Comparison of ENCODE assay signal across 9 cellular contexts in the genomic region with DNA sequence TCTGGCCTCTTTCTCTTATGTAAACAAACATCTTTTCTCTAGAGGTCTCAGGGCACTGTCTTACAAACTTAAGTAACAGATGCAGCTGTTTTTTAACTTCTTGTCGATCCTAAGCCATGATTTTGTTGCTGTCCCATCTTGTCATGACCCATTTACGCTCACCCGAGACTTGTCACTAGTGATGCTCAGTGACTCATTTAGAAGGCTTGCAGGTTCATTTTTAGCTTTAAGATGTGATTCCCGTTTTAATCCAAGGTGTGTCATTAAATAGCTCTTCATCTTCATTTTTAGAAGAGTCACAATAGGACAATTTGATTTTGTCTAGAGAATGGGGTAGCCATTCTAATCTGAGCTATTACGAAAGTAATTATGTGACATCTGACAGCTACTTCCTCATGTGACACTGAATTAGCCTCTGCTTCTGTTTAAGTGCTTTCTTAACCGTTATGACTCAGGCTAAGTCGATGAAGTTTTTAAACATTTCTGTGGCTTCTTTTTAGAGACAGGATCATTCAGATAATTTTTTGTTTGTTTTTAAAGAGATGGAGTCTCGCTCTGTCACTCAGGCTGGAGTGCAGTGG. TPM values are rescaled to one million over a fixed set of nuclear protein-coding genes. Genes with fewer than 3 reads are reported as not detected.
DNase-seq lines count a peak whose midpoint lies in the region; ATAC-seq, FAIRE-seq and TF ChIP-seq lines count a peak whose summit lies in the region.
"Had no signal": no experiment of that assay in that cellular context is flagged by ENCODE, and none has a peak within 500 bp of the region (broad histone marks: within the 10 kb centered on the region; RNA-seq: fewer than 3 reads in every experiment).

No MANE protein-coding gene starts in this region.

- peak; percentile 53 to 56 for ATAC-seq in activated T-cell treated with anti-CD3 and anti-CD28 coated beads, Interleukin-2, amount 50 U/mL, for 4 hours
- ATAC-seq in HG03442 (IDR thresholded peaks at IDR 0.05; ENCODE audit: unreplicated experiment): peak; percentile 76
- no peak for ATAC-seq in T-cell (replicated peaks in 1 of 4)
- ATAC-seq in GM19455 (IDR thresholded peaks at IDR 0.05; ENCODE audit: unreplicated experiment): no peak

- no peak for DNase-seq in activated T-cell treated with anti-CD3 and anti-CD28 coated beads, Interleukin-2, amount 50 U/mL, for 4 hours
- no peak for DNase-seq in activated T-cell treated with anti-CD3 and anti-CD28 coated beads, Interleukin-2, amount 50 U/mL, for 1 hour
- peak; percentile 84 for DNase-seq in astrocyte (ENCODE audit: low read depth)
- peak; percentile 8 for DNase-seq in type B pancreatic cell (ENCODE audit: extremely low spot score, unreplicated experiment)
- no peak for DNase-seq in T-cell
- no peak for DNase-seq in activated naive CD4-positive, alpha-beta T cell treated with anti-CD3 and anti-CD28 coated beads, Interleukin-2, amount 50 U/mL, for 16 hours

- H3K79me2 ChIP-seq in astrocyte (ENCODE audit: insufficient read depth, low read length): no peaks in the 10 kb centered on the region

- H3K27ac ChIP-seq in astrocyte (ENCODE audit: low read depth, low read length): no peak overlapping the region

- peaks cover 3% of the 10 kb centered on the region for H3K36me3 Mint-ChIP-seq in activated T-cell treated with anti-CD3 and anti-CD28 coated beads, Interleukin-2, amount 50 U/mL, for 4 hours (ENCODE audit: insufficient read depth)
- H3K36me3 Mint-ChIP-seq in astrocyte (ENCODE audit: low read depth, unreplicated experiment) (peaks cover 14% of the 10 kb centered on the region), type B pancreatic cell (no peaks in the 10 kb centered on the region), T-cell (peaks cover 8% of the 10 kb centered on the region)

- H2AFZ ChIP-seq in astrocyte (ENCODE audit: low read depth, low read length): no peak overlapping the region

- peaks cover 3% of the 10 kb centered on the region for H3K4me1 Mint-ChIP-seq in activated T-cell treated with anti-CD3 and anti-CD28 coated beads, Interleukin-2, amount 50 U/mL, for 4 hours (ENCODE audit: low read depth)
- H3K4me1 Mint-ChIP-seq in astrocyte (ENCODE audit: low read depth, unreplicated experiment): peaks cover 11% of the 10 kb centered on the region
- H3K4me1 Mint-ChIP-seq in type B pancreatic cell (ENCODE audit: unreplicated experiment): no peaks in the 10 kb centered on the region
- peaks cover 0 to 2% (median 0%) of the 10 kb centered on the region in 3 donors for H3K4me1 Mint-ChIP-seq in T-cell

- H4K20me1 ChIP-seq in astrocyte (ENCODE audit: insufficient read depth, low read length): no peaks in the 10 kb centered on the region

- no peak overlapping the region for H3K4me3 Mint-ChIP-seq in activated T-cell treated with anti-CD3 and anti-CD28 coated beads, Interleukin-2, amount 50 U/mL, for 4 hours
- no peak overlapping the region for H3K4me3 Mint-ChIP-seq in astrocyte (ENCODE audit: unreplicated experiment)
- no peak overlapping the region for H3K4me3 Mint-ChIP-seq in type B pancreatic cell
- H3K4me3 Mint-ChIP-seq in T-cell: no peak overlapping the region

- peaks cover 10% of the 10 kb centered on the region for H3K4me1 ChIP-seq in astrocyte (ENCODE audit: insufficient read depth, low read length)

- CTCF ChIA-PET in T-cell (lab: Charles Lee): no interaction called here

- H3K27ac Mint-ChIP-seq in astrocyte (ENCODE audit: unreplicated experiment): no peak overlapping the region
- no peak overlapping the region for H3K27ac Mint-ChIP-seq in type B pancreatic cell
- no peak overlapping the region for H3K27ac Mint-ChIP-seq in T-cell

- no peak for FAIRE-seq in astrocyte (lab: Jason Lieb, UNC)
- FAIRE-seq: G401.6 had no signal

- H3K36me3 ChIP-seq in astrocyte (ENCODE audit: insufficient read depth, low read length): peaks cover 8% of the 10 kb centered on the region

- no peaks in the 10 kb centered on the region for H3K27me3 Mint-ChIP-seq in activated T-cell treated with anti-CD3 and anti-CD28 coated beads, Interleukin-2, amount 50 U/mL, for 4 hours (ENCODE audit: low read depth)
- no peaks in the 10 kb centered on the region for H3K27me3 Mint-ChIP-seq in astrocyte (ENCODE audit: low read depth, unreplicated experiment)
- no peaks in the 10 kb centered on the region for H3K27me3 Mint-ChIP-seq in type B pancreatic cell
- no peaks in the 10 kb centered on the region for H3K27me3 Mint-ChIP-seq in T-cell

- H3K9me3 ChIP-seq in astrocyte (ENCODE audit: insufficient read depth, low read depth, low read length): no peaks in the 10 kb centered on the region

- peak overlapping the region; percentile 13 for H3K9ac ChIP-seq in astrocyte (ENCODE audit: low read length)

- no peak overlapping the region for H3K4me3 ChIP-seq in astrocyte (ENCODE audit: insufficient read depth, low read depth, low read length)

- no peaks in the 10 kb centered on the region for H3K27me3 ChIP-seq in astrocyte (ENCODE audit: insufficient read depth, low read length)

- TF ChIP-seq CTCF in astrocyte (IDR thresholded peaks at IDR 0.05; ENCODE audit: insufficient read depth, low read depth, low read length) (no peak), type B pancreatic cell (conservative IDR thresholded peaks at IDR 0.05) (no peak)

- peak overlapping the region; percentile 66 for H3K4me2 ChIP-seq in astrocyte (ENCODE audit: low read length)

- H3K9me3 Mint-ChIP-seq in activated T-cell treated with anti-CD3 and anti-CD28 coated beads, Interleukin-2, amount 50 U/mL, for 4 hours: no peaks in the 10 kb centered on the region
- H3K9me3 Mint-ChIP-seq in astrocyte (ENCODE audit: unreplicated experiment) (no peaks in the 10 kb centered on the region), type B pancreatic cell (no peaks in the 10 kb centered on the region), T-cell (no peaks in the 10 kb centered on the region)

- POLR2A ChIA-PET in T-cell (lab: Charles Lee): no interaction called here

RNA-seq across cellular contexts. Expression of gene SPDYE5, which starts 42.7 kb away (rescaled TPM):
- total RNA-seq in activated T-cell treated with anti-CD3 and anti-CD28 coated beads, Interleukin-2, amount 50 U/mL, for 4 hours: not detected
- total RNA-seq in astrocyte: not detected in 2 replicates
- total RNA-seq in type B pancreatic cell (ENCODE audit: low replicate concordance): not detected in 2 replicates
- total RNA-seq in T-cell: under 1 TPM in 2 of 5 donors, not detected in 3; 0.23 to 0.30 TPM

RNA-seq across cellular contexts. Expression of gene POM121C, which starts 48.7 kb away (rescaled TPM):
- 10 to 100 TPM; 74.7 to 78.2 (median 75.3) TPM for total RNA-seq in activated T-cell treated with anti-CD3 and anti-CD28 coated beads, Interleukin-2, amount 50 U/mL, for 4 hours
- total RNA-seq in astrocyte: 42.9 and 48.5 TPM in 2 replicates
- 44.9 and 65.6 TPM in 2 replicates for total RNA-seq in type B pancreatic cell (ENCODE audit: low replicate concordance)
- total RNA-seq in T-cell: 100 to 1,000 TPM in 2 of 5 donors, 10 to 100 TPM in 3; 76.9 to 113 (median 86.1) TPM

Comparison
In these comparisons a context has a peak if more than half of its experiments do, and no peak if none do; other contexts are left out.
1. ATAC-seq: peak in activated T-cell treated with anti-CD3 and anti-CD28 coated beads, Interleukin-2, amount 50 U/mL, for 4 hours (2 of 2) and HG03442 (single experiment); none in T-cell (0 of 4) and GM19455 (single experiment).
2. DNase-seq: peak in astrocyte (single experiment) and type B pancreatic cell (single experiment); none in activated T-cell treated with anti-CD3 and anti-CD28 coated beads, Interleukin-2, amount 50 U/mL, for 4 hours (single experiment), activated T-cell treated with anti-CD3 and anti-CD28 coated beads, Interleukin-2, amount 50 U/mL, for 1 hour (single experiment), T-cell (0 of 34) and activated naive CD4-positive, alpha-beta T cell treated with anti-CD3 and anti-CD28 coated beads, Interleukin-2, amount 50 U/mL, for 16 hours (single experiment).